In genomic region chr17:54933921-54934320, GRCh38 we compare ENCODE assay signal across 1 cellular context.
TF ChIP-seq lines count a peak whose summit lies in the region.

No MANE protein-coding gene starts in this region.

TF ChIP-seq in GM23338, 12 proteins besides CTCF, POLR2A, EP300 and RAD21 (continued from another document):
- TF ChIP-seq, protein P1, sequence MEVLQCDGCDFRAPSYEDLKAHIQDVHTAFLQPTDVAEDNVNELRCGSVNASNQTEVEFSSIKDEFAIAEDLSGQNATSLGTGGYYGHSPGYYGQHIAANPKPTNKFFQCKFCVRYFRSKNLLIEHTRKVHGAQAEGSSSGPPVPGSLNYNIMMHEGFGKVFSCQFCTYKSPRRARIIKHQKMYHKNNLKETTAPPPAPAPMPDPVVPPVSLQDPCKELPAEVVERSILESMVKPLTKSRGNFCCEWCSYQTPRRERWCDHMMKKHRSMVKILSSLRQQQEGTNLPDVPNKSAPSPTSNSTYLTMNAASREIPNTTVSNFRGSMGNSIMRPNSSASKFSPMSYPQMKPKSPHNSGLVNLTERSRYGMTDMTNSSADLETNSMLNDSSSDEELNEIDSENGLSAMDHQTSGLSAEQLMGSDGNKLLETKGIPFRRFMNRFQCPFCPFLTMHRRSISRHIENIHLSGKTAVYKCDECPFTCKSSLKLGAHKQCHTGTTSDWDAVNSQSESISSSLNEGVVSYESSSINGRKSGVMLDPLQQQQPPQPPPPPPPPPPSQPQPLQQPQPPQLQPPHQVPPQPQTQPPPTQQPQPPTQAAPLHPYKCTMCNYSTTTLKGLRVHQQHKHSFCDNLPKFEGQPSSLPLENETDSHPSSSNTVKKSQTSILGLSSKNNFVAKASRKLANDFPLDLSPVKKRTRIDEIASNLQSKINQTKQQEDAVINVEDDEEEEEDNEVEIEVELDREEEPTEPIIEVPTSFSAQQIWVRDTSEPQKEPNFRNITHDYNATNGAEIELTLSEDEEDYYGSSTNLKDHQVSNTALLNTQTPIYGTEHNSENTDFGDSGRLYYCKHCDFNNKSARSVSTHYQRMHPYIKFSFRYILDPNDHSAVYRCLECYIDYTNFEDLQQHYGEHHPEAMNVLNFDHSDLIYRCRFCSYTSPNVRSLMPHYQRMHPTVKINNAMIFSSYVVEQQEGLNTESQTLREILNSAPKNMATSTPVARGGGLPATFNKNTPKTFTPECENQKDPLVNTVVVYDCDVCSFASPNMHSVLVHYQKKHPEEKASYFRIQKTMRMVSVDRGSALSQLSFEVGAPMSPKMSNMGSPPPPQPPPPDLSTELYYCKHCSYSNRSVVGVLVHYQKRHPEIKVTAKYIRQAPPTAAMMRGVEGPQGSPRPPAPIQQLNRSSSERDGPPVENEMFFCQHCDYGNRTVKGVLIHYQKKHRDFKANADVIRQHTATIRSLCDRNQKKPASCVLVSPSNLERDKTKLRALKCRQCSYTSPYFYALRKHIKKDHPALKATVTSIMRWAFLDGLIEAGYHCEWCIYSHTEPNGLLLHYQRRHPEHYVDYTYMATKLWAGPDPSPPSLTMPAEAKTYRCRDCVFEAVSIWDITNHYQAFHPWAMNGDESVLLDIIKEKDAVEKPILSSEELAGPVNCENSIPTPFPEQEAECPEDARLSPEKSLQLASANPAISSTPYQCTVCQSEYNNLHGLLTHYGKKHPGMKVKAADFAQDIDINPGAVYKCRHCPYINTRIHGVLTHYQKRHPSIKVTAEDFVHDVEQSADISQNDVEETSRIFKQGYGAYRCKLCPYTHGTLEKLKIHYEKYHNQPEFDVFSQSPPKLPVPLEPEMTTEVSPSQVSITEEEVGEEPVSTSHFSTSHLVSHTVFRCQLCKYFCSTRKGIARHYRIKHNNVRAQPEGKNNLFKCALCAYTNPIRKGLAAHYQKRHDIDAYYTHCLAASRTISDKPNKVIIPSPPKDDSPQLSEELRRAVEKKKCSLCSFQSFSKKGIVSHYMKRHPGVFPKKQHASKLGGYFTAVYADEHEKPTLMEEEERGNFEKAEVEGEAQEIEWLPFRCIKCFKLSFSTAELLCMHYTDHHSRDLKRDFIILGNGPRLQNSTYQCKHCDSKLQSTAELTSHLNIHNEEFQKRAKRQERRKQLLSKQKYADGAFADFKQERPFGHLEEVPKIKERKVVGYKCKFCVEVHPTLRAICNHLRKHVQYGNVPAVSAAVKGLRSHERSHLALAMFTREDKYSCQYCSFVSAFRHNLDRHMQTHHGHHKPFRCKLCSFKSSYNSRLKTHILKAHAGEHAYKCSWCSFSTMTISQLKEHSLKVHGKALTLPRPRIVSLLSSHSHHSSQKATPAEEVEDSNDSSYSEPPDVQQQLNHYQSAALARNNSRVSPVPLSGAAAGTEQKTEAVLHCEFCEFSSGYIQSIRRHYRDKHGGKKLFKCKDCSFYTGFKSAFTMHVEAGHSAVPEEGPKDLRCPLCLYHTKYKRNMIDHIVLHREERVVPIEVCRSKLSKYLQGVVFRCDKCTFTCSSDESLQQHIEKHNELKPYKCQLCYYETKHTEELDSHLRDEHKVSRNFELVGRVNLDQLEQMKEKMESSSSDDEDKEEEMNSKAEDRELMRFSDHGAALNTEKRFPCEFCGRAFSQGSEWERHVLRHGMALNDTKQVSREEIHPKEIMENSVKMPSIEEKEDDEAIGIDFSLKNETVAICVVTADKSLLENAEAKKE (CRISPR knock-in tag; IDR thresholded peaks at IDR 0.05), result no peak
- TF ChIP-seq ZNF331 (CRISPR knock-in tag; IDR thresholded peaks at IDR 0.05; ENCODE audit: low read depth) (no peak), ETS1 (IDR thresholded peaks at IDR 0.05) (no peak), POLR2AphosphoS5 (IDR thresholded peaks at IDR 0.05; ENCODE audit: low read depth) (no peak), NANOG (IDR thresholded peaks at IDR 0.05; ENCODE audit: borderline replicate concordance) (no peak), JUNB (IDR thresholded peaks at IDR 0.05; ENCODE audit: unreplicated experiment) (no peak), EZH2 (IDR thresholded peaks at IDR 0.05; ENCODE audit: low read depth, unreplicated experiment) (no peak), CREB1 (CRISPR knock-in tag; IDR thresholded peaks at IDR 0.05; ENCODE audit: low read depth) (no peak)
